10 cellular contexts compared by ENCODE assay signal in genomic region chr22:27662359-27663030, GRCh38.
DNase-seq lines count a peak whose midpoint lies in the region; ATAC-seq and TF ChIP-seq lines count a peak whose summit lies in the region.
"Had no signal": no experiment of that assay in that cellular context is flagged by ENCODE, and none has a peak within 500 bp of the region (broad histone marks: within the 10 kb centered on the region; RNA-seq: fewer than 3 reads in every experiment).

No MANE protein-coding gene starts in this region.

- H4K20me1 ChIP-seq in BLaER1: no peaks in the 10 kb centered on the region

- peaks cover 9% of the 10 kb centered on the region for H3K9me3 Mint-ChIP-seq in HFFc6

- no peak for TF ChIP-seq CTCF in choroid plexus epithelial cell (conservative IDR thresholded peaks at IDR 0.05; ENCODE audit: low read depth, low read length)
- TF ChIP-seq CTCF in parathyroid adenoma (IDR thresholded peaks at IDR 0.05): no peak
- no peak for TF ChIP-seq CTCF in WERI-Rb-1 (IDR thresholded peaks at IDR 0.05; ENCODE audit: low read depth, low read length)
- TF ChIP-seq CTCF in HFFc6 (IDR thresholded peaks at IDR 0.05): no peak

- intact Hi-C loops in left ventricle myocardium superior (cut with micrococcal nuclease): no loop called here

- no peak overlapping the region for H3K4me2 ChIP-seq in BLaER1
- H3K4me2 ChIP-seq in parathyroid adenoma (ENCODE audit: low read length): no peak overlapping the region

- H3K4me1 ChIP-seq in BLaER1 (peaks cover 30% of the 10 kb centered on the region), parathyroid adenoma (no peaks in the 10 kb centered on the region)
- H3K4me1 ChIP-seq: prostate gland had no signal

- H3K27me3 ChIP-seq in BLaER1 (no peaks in the 10 kb centered on the region), parathyroid adenoma (ENCODE audit: control insufficient read depth, insufficient read depth, low read length) (no peaks in the 10 kb centered on the region), WERI-Rb-1 (ENCODE audit: insufficient read depth, low read depth, severe bottlenecking) (no peaks in the 10 kb centered on the region)

- peaks cover 5% of the 10 kb centered on the region; the same call in 1 of the 2 replicates for H3K9me3 ChIP-seq in BLaER1
- no peaks in the 10 kb centered on the region for H3K9me3 ChIP-seq in parathyroid adenoma (ENCODE audit: control insufficient read depth, low read length)
- peaks cover 5% of the 10 kb centered on the region for H3K9me3 ChIP-seq in WERI-Rb-1 (ENCODE audit: severe bottlenecking)
- H3K9me3 ChIP-seq: prostate gland, thoracic aorta had no signal

- H3K9ac ChIP-seq in BLaER1: no peak overlapping the region
- no peak overlapping the region for H3K9ac ChIP-seq in parathyroid adenoma

- ATAC-seq in left ventricle myocardium superior: peak; percentile 96
- no peak for ATAC-seq in GM21717 (IDR thresholded peaks at IDR 0.05; ENCODE audit: unreplicated experiment)

- H3K4me1 Mint-ChIP-seq in HFFc6 (ENCODE audit: low read depth): peaks cover 15% of the 10 kb centered on the region

- peaks cover 20% of the 10 kb centered on the region for H3K27me3 Mint-ChIP-seq in HFFc6 (ENCODE audit: insufficient read depth)

- H3K4me3 ChIP-seq in BLaER1: no peak overlapping the region
- no peak overlapping the region for H3K4me3 ChIP-seq in choroid plexus epithelial cell (ENCODE audit: low read depth, low read length)
- H3K4me3 ChIP-seq in parathyroid adenoma (ENCODE audit: low read depth, low read length): no peak overlapping the region
- no peak overlapping the region for H3K4me3 ChIP-seq in WERI-Rb-1 (ENCODE audit: low read depth, low read length)
- H3K4me3 ChIP-seq: prostate gland, thoracic aorta had no signal

- H3K27ac Mint-ChIP-seq in HFFc6: no peak overlapping the region

- H3K4me3 Mint-ChIP-seq in HFFc6: no peak overlapping the region

- 0 out of 2 replicates have a peak, but pooled peaks cover 4% of the 10 kb centered on the region for H3K36me3 Mint-ChIP-seq in HFFc6 (ENCODE audit: low read depth)

- H3K79me2 ChIP-seq in parathyroid adenoma: no peaks in the 10 kb centered on the region

- H3K27ac ChIP-seq in BLaER1: peak overlapping the region; percentile 28; the same call in 1 of the 2 replicates
- no peak overlapping the region for H3K27ac ChIP-seq in parathyroid adenoma
- no peak overlapping the region for H3K27ac ChIP-seq in WERI-Rb-1
- H3K27ac ChIP-seq: prostate gland, thoracic aorta had no signal

- no peaks in the 10 kb centered on the region for H3K36me3 ChIP-seq in BLaER1
- H3K36me3 ChIP-seq in parathyroid adenoma (ENCODE audit: control insufficient read depth, insufficient read depth, low read length): no peaks in the 10 kb centered on the region
- H3K36me3 ChIP-seq in WERI-Rb-1: no peaks in the 10 kb centered on the region
- H3K36me3 ChIP-seq: prostate gland, thoracic aorta had no signal

- H2AFZ ChIP-seq in parathyroid adenoma: peak overlapping the region; percentile 33

- DNase-seq in choroid plexus epithelial cell (ENCODE audit: low read depth) (peak; percentile 25), left ventricle myocardium superior (peak; percentile 91), HK-2 (ENCODE audit: unreplicated experiment) (no peak), WERI-Rb-1 (no peak), HFFc6 (no peak)

Comparison
In these comparisons a context has a peak if more than half of its experiments do, and no peak if none do; other contexts are left out.
1. DNase-seq: peak in choroid plexus epithelial cell (single experiment) and left ventricle myocardium superior (single experiment); none in HK-2 (single experiment), WERI-Rb-1 (single experiment) and HFFc6 (single experiment).